Comparison of ENCODE assay signal across 1 cellular context in the genomic region with DNA sequence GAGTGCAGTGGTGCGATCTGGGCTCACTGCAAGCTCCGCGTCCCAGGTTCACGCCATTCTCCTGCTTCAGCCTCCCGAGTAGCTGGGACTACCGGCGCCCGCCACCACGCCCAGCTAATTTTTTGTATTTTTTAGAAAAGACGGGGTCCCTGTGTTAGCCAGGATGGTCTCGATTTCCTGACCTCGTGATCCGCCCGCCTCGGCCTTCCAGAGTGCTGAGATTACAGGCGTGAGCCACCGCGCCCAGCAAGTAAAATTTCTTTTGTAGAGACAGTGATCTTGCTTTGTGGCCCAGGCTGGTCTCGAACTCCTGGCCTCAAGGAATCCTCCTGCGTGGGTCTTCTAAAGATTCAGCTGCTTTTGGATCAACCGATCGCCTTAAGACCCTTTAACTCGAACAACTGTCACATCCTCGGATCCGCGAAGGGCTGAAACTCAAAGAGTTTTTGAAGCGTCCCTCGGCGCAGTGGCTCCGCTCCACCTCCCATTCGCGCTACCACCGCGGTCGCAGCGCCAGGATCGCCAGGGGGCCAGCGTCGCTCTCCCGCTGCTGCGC.
TF ChIP-seq lines count a peak whose summit lies in the region.

No MANE protein-coding gene starts in this region.

TF ChIP-seq in H1, 55 proteins besides CTCF, POLR2A, EP300 and RAD21:
- 0 out of 2 replicates have a peak, but pooled peaks have one; percentile 17 for TF ChIP-seq KDM1A (IDR thresholded peaks at IDR 0.05; ENCODE audit: borderline replicate concordance, low read length)
TF ChIP-seq in H1: peak in this region for 1; not testable (repeated sequence) for 54.
